Comparison of ENCODE assay signal across 8 cellular contexts in the genomic region with DNA sequence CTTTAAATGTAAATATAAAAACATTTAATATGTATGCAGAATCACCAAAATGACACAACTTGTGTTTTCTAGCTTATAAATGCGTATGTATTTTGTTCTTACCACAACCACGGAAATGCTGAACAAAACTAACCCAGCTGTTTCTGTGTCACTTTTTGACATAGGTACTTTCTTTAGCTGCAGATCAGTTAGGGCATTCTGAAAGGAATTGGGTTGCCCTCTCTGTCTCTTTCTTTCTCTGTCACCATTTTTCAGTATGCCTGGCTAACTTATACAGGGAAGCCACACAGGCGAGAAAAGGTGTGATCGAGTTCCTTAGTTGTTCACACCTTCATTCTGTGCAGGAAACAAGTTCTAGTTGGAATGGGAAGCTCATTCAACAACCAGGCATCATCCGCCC.
"Had no signal": no experiment of that assay in that cellular context is flagged by ENCODE, and none has a peak within 500 bp of the region (broad histone marks: within the 10 kb centered on the region; RNA-seq: fewer than 3 reads in every experiment).

No MANE protein-coding gene starts in this region.

- DNase-seq: H7, HFFc6 had no signal

- H3K36me3 Mint-ChIP-seq: IgD-negative memory B cell had no signal

- H3K4me1 Mint-ChIP-seq: GM23338, IgD-negative memory B cell had no signal

- H2AFZ ChIP-seq: GM23338 had no signal

- H3K4me1 ChIP-seq: HAP-1 had no signal

- H3K36me3 ChIP-seq: HAP-1 had no signal

- H3K4me3 Mint-ChIP-seq: GM23338, HFFc6, IgD-negative memory B cell had no signal

- H3K4me3 ChIP-seq: GM23338, HAP-1 had no signal

- H3K27ac Mint-ChIP-seq: GM23338, HFFc6, IgD-negative memory B cell had no signal

- H3K9me3 Mint-ChIP-seq: GM23338, HFFc6, IgD-negative memory B cell had no signal

- H3K4me2 ChIP-seq: GM23338 had no signal

- H3K9me3 ChIP-seq: HAP-1 had no signal

- ATAC-seq: GM23338, HCT116, HepG2 had no signal

- H3K27ac ChIP-seq: HL-60 had no signal
